In genomic region chr9:87148391-87149237, GRCh38 we compare ENCODE assay signal across 8 cellular contexts.
DNase-seq lines count a peak whose midpoint lies in the region; ATAC-seq, FAIRE-seq and TF ChIP-seq lines count a peak whose summit lies in the region.

No MANE protein-coding gene starts in this region.

- CTCF ChIA-PET in AG04450 (lab: Charles Lee): no interaction called here
- CTCF ChIA-PET in GM12878 (lab: Yijun Ruan, JAX): no interaction called here

- H2AFZ ChIP-seq in GM12878 (ENCODE audit: control insufficient read depth, low read depth, low read length): no peak overlapping the region
- H2AFZ ChIP-seq in hepatocyte: peak overlapping the region; percentile 95

- TF ChIP-seq RAD21 in GM12878 (IDR thresholded peaks at IDR 0.05; ENCODE audit: insufficient read depth, low read depth, low read length): no peak

- no peaks in the 10 kb centered on the region for H3K36me3 ChIP-seq in HUES64 (ENCODE audit: insufficient read depth, low read length)
- no peaks in the 10 kb centered on the region for H3K36me3 ChIP-seq in GM12878 (ENCODE audit: control insufficient read depth in 2 of 2, insufficient read depth in 2 of 2, low read length in 1 of 2)
- no peaks in the 10 kb centered on the region for H3K36me3 ChIP-seq in hepatocyte (replicated peaks; ENCODE audit: insufficient read depth, low read depth)

- H3K79me2 ChIP-seq in GM12878 (ENCODE audit: control insufficient read depth, insufficient read depth, low read length): no peaks in the 10 kb centered on the region
- H3K79me2 ChIP-seq in hepatocyte: no peaks in the 10 kb centered on the region

- in situ Hi-C loops in GM12878 (cut with MboI): no loop called here

- H3K9ac ChIP-seq in HUES64 (ENCODE audit: low read depth, low read length): peak overlapping the region; percentile 58
- H3K9ac ChIP-seq in GM12878 (ENCODE audit: control insufficient read depth, insufficient read depth, low read length): no peak overlapping the region

- H3K27me3 ChIP-seq in AG04450 (ENCODE audit: control insufficient read depth, insufficient read depth, low read length) (no peaks in the 10 kb centered on the region), HUES64 (ENCODE audit: insufficient read depth, low read length) (peaks cover 21% of the 10 kb centered on the region), GM12878 (replicated peaks in 1 of 2; ENCODE audit: control insufficient read depth in 2 of 2, insufficient read depth in 2 of 2, low read length in 1 of 2) (peaks cover 1 to 8% of the 10 kb centered on the region in 2 experiments; a peak in 3 of 4 replicates), hepatocyte (no peaks in the 10 kb centered on the region)

- no peak for ATAC-seq in GM12878
- ATAC-seq in HG02571 (IDR thresholded peaks at IDR 0.05; ENCODE audit: unreplicated experiment): no peak

- FAIRE-seq in GM12878 (lab: Jason Lieb, UNC): no peak
- FAIRE-seq in D721Med (lab: Jason Lieb, UNC): no peak

- H3K9me2 ChIP-seq in hepatocyte (replicated peaks; ENCODE audit: insufficient read depth): no peaks in the 10 kb centered on the region

- no TSS peak for BruUV-seq in GM12878 (replicated peaks; lab: Mats Ljungman, UMichigan)

- SMC1A ChIA-PET in GM12878 (lab: Charles Lee; ENCODE audit: uncharacterized antibody, unreplicated experiment): no interaction called here

- intact Hi-C loops in GM12878 (cut with micrococcal nuclease; ENCODE audit: unreplicated experiment) (no loop called here), posterior vena cava (cut with DNase I) (loop anchor here in 1 of 2 donors (10.0 kb wide), 1 partner anchor 156 kb away; no protein-coding TSS in a partner anchor)

- WGBS in HUES64: 53% methylated on average over 51 of the region's 51 CpGs
- WGBS in GM12878 (ENCODE audit: insufficient coverage, insufficient replicate concordance, low lambda C conversion rate, missing lambda C conversion rate): 22% methylated on average over 38 of the region's 51 CpGs
- 32% methylated on average over 50 of the region's 51 CpGs for WGBS in hepatocyte (ENCODE audit: low lambda C conversion rate, missing lambda C conversion rate)

- H4K20me1 ChIP-seq in GM12878 (ENCODE audit: control insufficient read depth, insufficient read depth) (no peaks in the 10 kb centered on the region), hepatocyte (ENCODE audit: insufficient read depth, poor library complexity, severe bottlenecking) (no peaks in the 10 kb centered on the region)

- DNase-seq in AG04450 (ENCODE audit: low read depth, low spot score) (no peak), GM12878 (ENCODE audit: low read depth, low spot score) (no peak), hepatocyte (ENCODE audit: low spot score) (peak; percentile 86), posterior vena cava (ENCODE audit: low spot score) (peak; percentile 96), D721Med (ENCODE audit: insufficient read length, low spot score) (no peak), SIG-M5 (lab: John Stamatoyannopoulos, UW) (no peak)

- H3K9me3 ChIP-seq in AG04450 (ENCODE audit: control insufficient read depth, insufficient read depth, low read length) (peaks cover 10% of the 10 kb centered on the region), HUES64 (ENCODE audit: insufficient read depth, low read depth, low read length) (no peaks in the 10 kb centered on the region; the same call in 1 of the 2 replicates), GM12878 (replicated peaks; ENCODE audit: control insufficient read depth, insufficient read depth, low read length) (no peaks in the 10 kb centered on the region), hepatocyte (ENCODE audit: low read depth) (no peaks in the 10 kb centered on the region)

- H3K4me3 ChIP-seq in AG04450 (ENCODE audit: low read depth, low read length) (peak overlapping the region; percentile 47), HUES64 (ENCODE audit: low read length) (peak overlapping the region; percentile 26), GM12878 (no peak overlapping the region), hepatocyte (no peak overlapping the region)

- RAD21 ChIA-PET in GM12878 (lab: Charles Lee; ENCODE audit: unreplicated experiment): no interaction called here

- H3K4me1 ChIP-seq in HUES64 (ENCODE audit: insufficient read depth, low read length): no peaks in the 10 kb centered on the region; the same call in 1 of the 2 replicates
- H3K4me1 ChIP-seq in GM12878 (ENCODE audit: control insufficient read depth, insufficient read depth, low read length): no peaks in the 10 kb centered on the region
- H3K4me1 ChIP-seq in hepatocyte (ENCODE audit: insufficient read depth): peaks cover 5% of the 10 kb centered on the region

- H3K4me2 ChIP-seq in GM12878 (ENCODE audit: control insufficient read depth, insufficient read depth) (0 out of 2 replicates have a peak overlapping the region, but pooled peaks have one; percentile 33), hepatocyte (peak overlapping the region; percentile 71)

- H3K27ac ChIP-seq in AG04450 (ENCODE audit: low read depth, low read length) (peak overlapping the region; percentile 71), HUES64 (ENCODE audit: low read depth, low read length) (no peak overlapping the region), GM12878 (ENCODE audit: control insufficient read depth, insufficient read depth) (no peak overlapping the region), hepatocyte (peak overlapping the region; percentile 70)

- POLR2A ChIA-PET in AG04450 (lab: Yijun Ruan, JAX): no interaction called here
- POLR2A ChIA-PET in GM12878 (lab: Charles Lee): no interaction called here

- no peak for TF ChIP-seq POLR2A in GM12878 (IDR thresholded peaks at IDR 0.05; ENCODE audit: low read depth, low read length)

- 0 out of 2 replicates have a peak, but pooled peaks have one; percentile 2 for TF ChIP-seq CTCF in AG04450 (IDR thresholded peaks at IDR 0.05; ENCODE audit: low read depth, low read length)
- no peak for TF ChIP-seq CTCF in GM12878 (IDR thresholded peaks at IDR 0.05 in 2 of 3, conservative IDR thresholded peaks at IDR 0.05 in 1 of 3; ENCODE audit: control insufficient read depth in 2 of 3, extremely low read depth in 1 of 3, insufficient read depth in 1 of 3, low read depth in 3 of 3, low read length in 3 of 3)
- peak; percentile 20 for TF ChIP-seq CTCF in hepatocyte (IDR thresholded peaks at IDR 0.05; ENCODE audit: poor library complexity)
- TF ChIP-seq CTCF in D721Med (IDR thresholded peaks at IDR 0.05; ENCODE audit: insufficient read depth, missing control alignments): no peak

- TF ChIP-seq EP300 in GM12878 (IDR thresholded peaks at IDR 0.05; ENCODE audit: borderline replicate concordance in 1 of 2, control insufficient read depth in 1 of 2, low read depth in 2 of 2, low read length in 2 of 2): no peak

TF ChIP-seq in GM12878, 131 proteins besides CTCF, POLR2A, EP300 and RAD21:
- TF ChIP-seq LARP7 (IDR thresholded peaks at IDR 0.05) (no peak), ZNF384 (IDR thresholded peaks at IDR 0.05; ENCODE audit: borderline replicate concordance, low read depth, low read length) (no peak), USF2 (IDR thresholded peaks at IDR 0.05; ENCODE audit: borderline replicate concordance, low read depth, low read length) (no peak), ZBTB4 (CRISPR knock-in tag; IDR thresholded peaks at IDR 0.05) (no peak)

Comparison
In these comparisons a context has a peak if more than half of its experiments do, and no peak if none do; other contexts are left out.
1. DNase-seq: peak in hepatocyte (single experiment) and posterior vena cava (single experiment); none in AG04450 (single experiment), GM12878 (single experiment), D721Med (single experiment) and SIG-M5 (single experiment).
2. H3K27ac ChIP-seq: peak in AG04450 (single experiment) and hepatocyte (single experiment); none in HUES64 (single experiment) and GM12878 (single experiment).
3. H3K4me3 ChIP-seq: peak in AG04450 (single experiment) and HUES64 (single experiment); none in GM12878 (single experiment) and hepatocyte (single experiment).
4. CTCF ChIP-seq: peak in AG04450 (single experiment) and hepatocyte (single experiment); none in GM12878 (0 of 3) and D721Med (single experiment).